Comparison of ENCODE assay signal across 26 cellular contexts in the genomic region with DNA sequence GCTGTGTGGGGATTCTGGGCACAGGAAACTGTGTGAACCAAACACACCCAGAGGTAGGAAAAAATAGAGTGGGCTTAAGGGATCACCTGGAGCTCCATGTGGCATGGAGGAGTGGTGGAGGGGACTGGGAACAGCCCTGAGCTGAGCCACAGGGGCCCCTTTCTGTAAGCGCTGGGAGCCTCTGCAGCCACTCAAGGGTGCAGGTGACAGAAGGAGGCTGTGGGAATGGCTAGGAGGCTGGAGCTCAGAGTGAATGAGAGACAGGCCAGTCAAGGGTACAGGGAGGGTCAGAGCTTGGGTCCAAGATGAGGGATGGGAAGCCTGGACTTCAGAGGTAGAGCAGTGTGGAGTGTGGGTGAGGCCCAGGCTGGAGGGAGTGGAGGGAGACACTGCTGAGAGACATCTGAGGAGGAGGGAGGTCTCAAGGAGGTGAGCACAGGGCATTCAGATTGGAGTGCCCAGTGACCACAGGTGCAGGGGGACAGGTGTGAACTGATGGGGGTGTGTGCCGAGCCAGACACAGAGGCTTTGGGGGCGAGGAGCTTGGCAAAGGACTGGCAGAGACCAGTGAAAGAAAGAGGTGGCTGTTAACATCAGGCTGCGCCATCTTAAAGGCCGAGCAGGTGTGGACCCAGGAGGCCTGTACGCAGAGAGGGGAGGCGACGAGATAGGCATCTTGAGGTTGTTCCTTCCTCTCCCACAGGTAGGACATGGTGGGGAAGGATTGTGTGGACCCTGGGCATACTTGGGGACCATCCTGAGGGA. TPM values are rescaled to one million over a fixed set of nuclear protein-coding genes. Genes with fewer than 3 reads are reported as not detected.
DNase-seq lines count a peak whose midpoint lies in the region; ATAC-seq and TF ChIP-seq lines count a peak whose summit lies in the region.
"Had no signal": no experiment of that assay in that cellular context is flagged by ENCODE, and none has a peak within 500 bp of the region (broad histone marks: within the 10 kb centered on the region; RNA-seq: fewer than 3 reads in every experiment).

No MANE protein-coding gene starts in this region.

- ATAC-seq in heart right ventricle (no peak), left cardiac atrium (no peak), sciatic nerve (no peak)
- ATAC-seq: activated naive CD4-positive, alpha-beta T cell treated with anti-CD3 and anti-CD28 coated beads, Interleukin-2, amount 50 U/mL, for 72 hours had no signal

- H3K4me1 ChIP-seq in heart right ventricle (peaks cover 15 to 75% (median 46%) of the 10 kb centered on the region in 9 donors), uterus (no peaks in the 10 kb centered on the region)
- H3K4me1 ChIP-seq: parathyroid adenoma had no signal

- intact Hi-C loops in heart right ventricle (cut with DNase I) (loop anchor here in 3 of 10 donors (2.0 to 10.0 kb wide), 3 partner anchors 27 to 73 kb away; a partner anchor contains a TSS), left cardiac atrium (cut with DNase I) (no loop called here), sciatic nerve (cut with DNase I) (no loop called here), uterus (cut with DNase I; ENCODE audit: low total_unique reads) (no loop called here)

- no peaks in the 10 kb centered on the region for H3K9me3 ChIP-seq in heart right ventricle
- H3K9me3 ChIP-seq in uterus: no peaks in the 10 kb centered on the region
- H3K9me3 ChIP-seq: esophagus squamous epithelium had no signal

- H3K36me3 Mint-ChIP-seq in endothelial cell (ENCODE audit: low read depth, unreplicated experiment): peaks cover 65% of the 10 kb centered on the region
- H3K36me3 Mint-ChIP-seq: activated naive CD4-positive, alpha-beta T cell treated with anti-CD3 and anti-CD28 coated beads, Interleukin-2, amount 50 U/mL, for 72 hours had no signal

- H3K27me3 ChIP-seq in heart right ventricle: no peaks in the 10 kb centered on the region
- H3K27me3 ChIP-seq in uterus: no peaks in the 10 kb centered on the region

- peaks cover 0 to 12% (median 0%) of the 10 kb centered on the region in 9 donors for H3K36me3 ChIP-seq in heart right ventricle
- H3K36me3 ChIP-seq in uterus: no peaks in the 10 kb centered on the region
- H3K36me3 ChIP-seq: esophagus squamous epithelium, WERI-Rb-1 had no signal

- DNase-seq in heart right ventricle (no peak), left cardiac atrium (no peak), endothelial cell (ENCODE audit: low spot score) (no peak), sciatic nerve (ENCODE audit: low spot score) (peak; percentile 35), A172 (ENCODE audit: low spot score) (no peak), uterus (no peak), SK-N-DZ (ENCODE audit: low spot score) (no peak)
- DNase-seq: activated CD4-positive, alpha-beta T cell treated with anti-CD3 and anti-CD28 coated beads, Interleukin-2, amount 10 ng/mL, durations not matched to agents 24 days and 14 days; caudate nucleus; DMS153; esophagus squamous epithelium; IMR-90; NCI-H1092; NCI-H187; PC-9; SHP77; stimulated activated CD4-positive, alpha-beta T cell treated with anti-CD3 and anti-CD28 coated beads, Interleukin-15, amount 100 ng/mL, for 24 hours; stimulated activated naive CD4-positive, alpha-beta T cell treated with Interleukin-2 at 50 U/mL for 16 hours; T1000; WERI-Rb-1 had no signal

- peak overlapping the region; percentile 51 for H3K4me3 Mint-ChIP-seq in endothelial cell (ENCODE audit: unreplicated experiment)
- H3K4me3 Mint-ChIP-seq: activated CD4-positive, alpha-beta T cell treated with anti-CD3 and anti-CD28 coated beads, Interleukin-2, amount 10 ng/mL, durations not matched to agents 24 days and 14 days; activated T-helper 1 cell treated with anti-CD3 and anti-CD28 coated beads, Interleukin-12 subunit alpha, Interleukin-12 subunit beta, Interleukin-2, Interleukin-4 antibody, amounts not matched to agents 30 ng/mL and 10 ng/mL and 1 ng/mL, durations not matched to agents 14 hours and 24 hours and 36 hours; dendritic cell treated with granulocyte-macrophage colony-stimulating factor and Interleukin-4, amounts not matched to agents 40 ng/mL and 50 ng/mL, for 4 days; nephron had no signal

- H3K27ac Mint-ChIP-seq in endothelial cell (ENCODE audit: unreplicated experiment): peak overlapping the region; percentile 72
- H3K27ac Mint-ChIP-seq: activated CD4-positive, alpha-beta T cell treated with anti-CD3 and anti-CD28 coated beads, Interleukin-2, amount 10 ng/mL, durations not matched to agents 24 days and 14 days; activated T-helper 1 cell treated with anti-CD3 and anti-CD28 coated beads, Interleukin-12 subunit alpha, Interleukin-12 subunit beta, Interleukin-2, Interleukin-4 antibody, amounts not matched to agents 30 ng/mL and 10 ng/mL and 1 ng/mL, durations not matched to agents 14 hours and 24 hours and 36 hours; dendritic cell treated with granulocyte-macrophage colony-stimulating factor and Interleukin-4, amounts not matched to agents 40 ng/mL and 50 ng/mL, for 4 days had no signal

- peaks cover 17% of the 10 kb centered on the region for H3K4me1 Mint-ChIP-seq in endothelial cell (ENCODE audit: unreplicated experiment)

- H3K27me3 Mint-ChIP-seq in endothelial cell (ENCODE audit: unreplicated experiment): peaks cover 31% of the 10 kb centered on the region

- H3K9me3 Mint-ChIP-seq in endothelial cell (ENCODE audit: unreplicated experiment): no peaks in the 10 kb centered on the region
- H3K9me3 Mint-ChIP-seq: activated CD4-positive, alpha-beta T cell treated with anti-CD3 and anti-CD28 coated beads, Interleukin-2, amount 10 ng/mL, durations not matched to agents 24 days and 14 days; activated naive CD4-positive, alpha-beta T cell treated with anti-CD3 and anti-CD28 coated beads, Interleukin-2, amount 50 U/mL, for 72 hours; activated T-helper 1 cell treated with anti-CD3 and anti-CD28 coated beads, Interleukin-12 subunit alpha, Interleukin-12 subunit beta, Interleukin-2, Interleukin-4 antibody, amounts not matched to agents 30 ng/mL and 10 ng/mL and 1 ng/mL, durations not matched to agents 14 hours and 24 hours and 36 hours; dendritic cell treated with granulocyte-macrophage colony-stimulating factor and Interleukin-4, amounts not matched to agents 40 ng/mL and 50 ng/mL, for 4 days; nephron had no signal

- H3K27ac ChIP-seq in heart right ventricle: peak overlapping the region in 7 of 10 donors; percentile 28 to 81 (median 78)
- H3K27ac ChIP-seq in uterus: peak overlapping the region in 1 of 2 donors; percentile 27
- H3K27ac ChIP-seq: WERI-Rb-1 had no signal

- TF ChIP-seq POLR2A in uterus (IDR thresholded peaks at IDR 0.05): no peak

- 93 to 95% methylated on average over 8 of the region's 8 CpGs for WGBS in heart right ventricle, 2 donors

- no peak overlapping the region for H3K4me3 ChIP-seq in heart right ventricle
- H3K4me3 ChIP-seq in uterus: no peak overlapping the region
- H3K4me3 ChIP-seq: esophagus squamous epithelium, PC-9 had no signal

- TF ChIP-seq CTCF in heart right ventricle (IDR thresholded peaks at IDR 0.05) (no peak), endothelial cell (IDR thresholded peaks at IDR 0.05; ENCODE audit: unreplicated experiment) (no peak), uterus (IDR thresholded peaks at IDR 0.05) (no peak)

RNA-seq across cellular contexts. Expression of a gene that starts 56.8 kb away (rescaled TPM):
- total RNA-seq in heart right ventricle (10 to 100 TPM; 10.8 to 23.4 (median 16.6) TPM), left cardiac atrium (10 to 100 TPM; 19.3 to 28.7 TPM), endothelial cell (ENCODE audit: unreplicated experiment) (294 TPM), sciatic nerve (57.4 TPM), uterus (10 to 100 TPM in 3 of 4 donors, 1 to 10 TPM in 1; 10.0 to 66.8 (median 19.2) TPM)
- 10 to 100 TPM in 1 of 2 donors, 1 to 10 TPM in 1; 8.9 to 11.0 TPM for polyA plus RNA-seq in heart right ventricle
- not detected in 2 replicates for total RNA-seq in A172 (2014; rRNA removed; shearing (Covaris generic))
- not detected in 2 replicates for polyA plus RNA-seq in SK-N-DZ (2014; cell fraction: cytosol; rRNA removed)
- polyA plus RNA-seq in SK-N-DZ (2014; cell fraction: nucleus; rRNA removed): not detected in 2 replicates
- total RNA-seq: activated naive CD4-positive, alpha-beta T cell treated with anti-CD3 and anti-CD28 coated beads, Interleukin-2, amount 50 U/mL, for 72 hours; activated T-helper 1 cell treated with anti-CD3 and anti-CD28 coated beads, Interleukin-12 subunit alpha, Interleukin-12 subunit beta, Interleukin-2, Interleukin-4 antibody, amounts not matched to agents 30 ng/mL and 10 ng/mL and 1 ng/mL, durations not matched to agents 14 hours and 24 hours and 36 hours; IMR-90; PC-9 had no signal
- polyA plus RNA-seq: BJ, IMR-90 had no signal

Comparison
In these comparisons a context has a peak if more than half of its experiments do, and no peak if none do; other contexts are left out.
1. RNA of a gene that starts 56.8 kb away (total RNA-seq): 294 TPM in endothelial cell (single experiment), 57.4 TPM in sciatic nerve (single experiment), 19.3 to 28.7 TPM in left cardiac atrium, 10.0 to 66.8 TPM in uterus and 10.8 to 23.4 TPM in heart right ventricle; not detected in A172; every median in the first group is over 10 times any median in the second.